1 cellular context compared by ENCODE assay signal in the genomic region with DNA sequence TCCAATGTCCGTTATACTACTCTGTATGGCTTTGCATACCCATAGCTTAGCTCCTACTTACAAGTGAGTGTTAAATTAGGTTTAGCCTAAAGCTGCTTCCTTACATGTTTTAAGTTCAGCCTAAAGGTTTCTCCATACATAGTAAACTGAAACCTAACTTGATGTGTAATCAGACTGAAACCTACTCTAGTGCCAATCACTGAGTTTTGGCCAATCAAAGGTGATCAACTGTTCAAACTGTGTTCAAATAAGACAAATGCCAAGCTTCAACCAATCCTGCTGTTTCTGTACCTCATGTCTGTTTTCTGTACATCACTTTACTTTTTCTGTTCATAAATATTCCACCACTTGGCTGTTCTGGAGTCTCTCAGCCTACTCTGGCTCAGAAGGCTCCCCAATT.
TF ChIP-seq lines count a peak whose summit lies in the region.

No MANE protein-coding gene starts in this region.

TF ChIP-seq in GM23338, 12 proteins besides CTCF, POLR2A, EP300 and RAD21 (continued from another document):
- TF ChIP-seq, protein P1, sequence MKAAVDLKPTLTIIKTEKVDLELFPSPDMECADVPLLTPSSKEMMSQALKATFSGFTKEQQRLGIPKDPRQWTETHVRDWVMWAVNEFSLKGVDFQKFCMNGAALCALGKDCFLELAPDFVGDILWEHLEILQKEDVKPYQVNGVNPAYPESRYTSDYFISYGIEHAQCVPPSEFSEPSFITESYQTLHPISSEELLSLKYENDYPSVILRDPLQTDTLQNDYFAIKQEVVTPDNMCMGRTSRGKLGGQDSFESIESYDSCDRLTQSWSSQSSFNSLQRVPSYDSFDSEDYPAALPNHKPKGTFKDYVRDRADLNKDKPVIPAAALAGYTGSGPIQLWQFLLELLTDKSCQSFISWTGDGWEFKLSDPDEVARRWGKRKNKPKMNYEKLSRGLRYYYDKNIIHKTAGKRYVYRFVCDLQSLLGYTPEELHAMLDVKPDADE (IDR thresholded peaks at IDR 0.05) = no peak
